32 cellular contexts compared by ENCODE assay signal in genomic region chrX:78307665-78308064, GRCh38. TPM values are rescaled to one million over a fixed set of nuclear protein-coding genes. Genes with fewer than 3 reads are reported as not detected.
"Had no signal": no experiment of that assay in that cellular context is flagged by ENCODE, and none has a peak within 500 bp of the region (broad histone marks: within the 10 kb centered on the region; RNA-seq: fewer than 3 reads in every experiment).

No MANE protein-coding gene starts in this region.

- H2AFZ ChIP-seq: PC-9 had no signal

- H3K27me3 Mint-ChIP-seq: activated CD4-positive, alpha-beta T cell treated with anti-CD3 and anti-CD28 coated beads, Interleukin-2, amount 10 ng/mL, durations not matched to agents 24 days and 14 days had no signal

- H3K4me3 ChIP-seq: adrenal gland, body of pancreas, breast epithelium, PC-9 had no signal

- H3K4me3 Mint-ChIP-seq: activated CD4-positive, alpha-beta T cell treated with anti-CD3 and anti-CD28 coated beads, Interleukin-2, amount 10 ng/mL, durations not matched to agents 24 days and 14 days; activated CD8-positive, alpha-beta T cell treated with anti-CD3 and anti-CD28 coated beads, Interleukin-2, amount 10 ng/mL, durations not matched to agents 7 days and 5 days; activated T-cell treated with anti-CD3 and anti-CD28 coated beads, Interleukin-2, amount 50 U/mL, for 24 hours; T-cell had no signal

- H3K36me3 ChIP-seq: adrenal gland, breast epithelium had no signal

- H3K9ac ChIP-seq: KMS-11 had no signal

- H3K9me3 Mint-ChIP-seq: activated T-cell treated with anti-CD3 and anti-CD28 coated beads, Interleukin-2, amount 50 U/mL, for 24 hours; T-cell had no signal

- H3K27ac Mint-ChIP-seq: activated CD4-positive, alpha-beta T cell treated with anti-CD3 and anti-CD28 coated beads, Interleukin-2, amount 10 ng/mL, durations not matched to agents 24 days and 14 days; activated CD8-positive, alpha-beta T cell treated with anti-CD3 and anti-CD28 coated beads, Interleukin-2, amount 10 ng/mL, durations not matched to agents 7 days and 5 days; activated naive CD4-positive, alpha-beta T cell treated with anti-CD3 and anti-CD28 coated beads, Interleukin-2, amount 50 U/mL, for 72 hours; activated T-cell treated with anti-CD3 and anti-CD28 coated beads, Interleukin-2, amount 50 U/mL, for 24 hours; activated T-helper 2 cell treated with anti-CD3 and anti-CD28 coated beads, Interferon-gamma antibody, Interleukin-2, Interleukin-4, amounts not matched to agents 10 μg/mL and 5 μg/mL and 100 μg/mL, durations not matched to agents 14 hours and 24 hours and 36 hours; T-cell had no signal

- FAIRE-seq: RCC 7860 had no signal

- H3K4me1 ChIP-seq: adrenal gland, body of pancreas, breast epithelium had no signal

- H3K4me2 ChIP-seq: KMS-11, PC-9 had no signal

- H3K27me3 ChIP-seq: body of pancreas had no signal

- H3K27ac ChIP-seq: adrenal gland, body of pancreas, breast epithelium, KMS-11, PC-9, RWPE1 had no signal

- H3K9me3 ChIP-seq: adrenal gland, body of pancreas, breast epithelium had no signal

- DNase-seq: activated CD4-positive, alpha-beta T cell treated with anti-CD3 and anti-CD28 coated beads, Interleukin-2, amount 10 ng/mL, durations not matched to agents 24 days and 14 days; activated CD4-positive, alpha-beta T cell treated with anti-CD3 and anti-CD28 coated beads, Interleukin-2, amount 50 U/mL, for 4 hours; activated CD4-positive, CD25-positive, alpha-beta regulatory T cell; activated CD8-positive, alpha-beta T cell treated with anti-CD3 and anti-CD28 coated beads, Interleukin-2, amount 10 ng/mL, durations not matched to agents 7 days and 5 days; activated gamma-delta T cell; activated naive CD4-positive, alpha-beta T cell treated with Interleukin-2 at 50 U/mL for 16 hours; activated T-cell treated with anti-CD3 and anti-CD28 coated beads, Interleukin-2, amount 50 U/mL, for 24 hours; adrenal gland; body of pancreas; caudate nucleus; NCI-H1048; NCI-H1417; NCI-H146; NCI-H187; NCI-H2029 treated with DMSO at 0.1 percent for 48 hours; NCI-H345; NCI-H524 treated with DMSO at 0.1 percent for 48 hours; NK-92 treated with Interleukin-12 subunit alpha and Interleukin-12 subunit beta, amount 100 ng/mL, for 24 hours; PC-9; SIG-M5; T-cell; T-helper 2 cell; T-helper 9 cell had no signal

RNA-seq across cellular contexts. Expression of gene CYSLTR1, which starts 19.7 kb away (rescaled TPM):
- total RNA-seq: astrocyte, NCI-H460, PC-9, SK-MEL-5 had no signal
